In genomic region chr1:208243851-208244583, GRCh38 we compare ENCODE assay signal across 8 cellular contexts. TPM values are rescaled to one million over a fixed set of nuclear protein-coding genes. Genes with fewer than 3 reads are reported as not detected.
A peak's percentile ranks its signal among the peaks of the same experiment; 100 is the strongest.
DNase-seq lines count a peak whose midpoint lies in the region; ATAC-seq and TF ChIP-seq lines count a peak whose summit lies in the region.

A gene with protein sequence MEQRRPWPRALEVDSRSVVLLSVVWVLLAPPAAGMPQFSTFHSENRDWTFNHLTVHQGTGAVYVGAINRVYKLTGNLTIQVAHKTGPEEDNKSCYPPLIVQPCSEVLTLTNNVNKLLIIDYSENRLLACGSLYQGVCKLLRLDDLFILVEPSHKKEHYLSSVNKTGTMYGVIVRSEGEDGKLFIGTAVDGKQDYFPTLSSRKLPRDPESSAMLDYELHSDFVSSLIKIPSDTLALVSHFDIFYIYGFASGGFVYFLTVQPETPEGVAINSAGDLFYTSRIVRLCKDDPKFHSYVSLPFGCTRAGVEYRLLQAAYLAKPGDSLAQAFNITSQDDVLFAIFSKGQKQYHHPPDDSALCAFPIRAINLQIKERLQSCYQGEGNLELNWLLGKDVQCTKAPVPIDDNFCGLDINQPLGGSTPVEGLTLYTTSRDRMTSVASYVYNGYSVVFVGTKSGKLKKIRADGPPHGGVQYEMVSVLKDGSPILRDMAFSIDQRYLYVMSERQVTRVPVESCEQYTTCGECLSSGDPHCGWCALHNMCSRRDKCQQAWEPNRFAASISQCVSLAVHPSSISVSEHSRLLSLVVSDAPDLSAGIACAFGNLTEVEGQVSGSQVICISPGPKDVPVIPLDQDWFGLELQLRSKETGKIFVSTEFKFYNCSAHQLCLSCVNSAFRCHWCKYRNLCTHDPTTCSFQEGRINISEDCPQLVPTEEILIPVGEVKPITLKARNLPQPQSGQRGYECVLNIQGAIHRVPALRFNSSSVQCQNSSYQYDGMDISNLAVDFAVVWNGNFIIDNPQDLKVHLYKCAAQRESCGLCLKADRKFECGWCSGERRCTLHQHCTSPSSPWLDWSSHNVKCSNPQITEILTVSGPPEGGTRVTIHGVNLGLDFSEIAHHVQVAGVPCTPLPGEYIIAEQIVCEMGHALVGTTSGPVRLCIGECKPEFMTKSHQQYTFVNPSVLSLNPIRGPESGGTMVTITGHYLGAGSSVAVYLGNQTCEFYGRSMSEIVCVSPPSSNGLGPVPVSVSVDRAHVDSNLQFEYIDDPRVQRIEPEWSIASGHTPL (N-terminal part only) (minus strand): TSS chr1:208244384. CDS start chr1:208217922, 26,462 bp downstream.

- peak; percentile 91 for ATAC-seq in DND-41 (ENCODE audit: insufficient read depth, low read depth)
- ATAC-seq in HG03432 (IDR thresholded peaks at IDR 0.05; ENCODE audit: unreplicated experiment): peak; percentile 59
- ATAC-seq in effector memory CD8-positive, alpha-beta T cell (replicated peaks): peak; percentile 78
- no peak for ATAC-seq in GM19023 (IDR thresholded peaks at IDR 0.05; ENCODE audit: unreplicated experiment)

- peak within 1 kb of the TSS; percentile 16 to 65; a peak in 3 of 4 replicates for H3K4me3 ChIP-seq in DND-41 (ENCODE audit: low read depth in 1 of 2, low read length in 2 of 2)

- peak within 1 kb of the TSS; percentile 90 to 92 for H3K4me3 Mint-ChIP-seq in effector memory CD8-positive, alpha-beta T cell

- H3K4me2 ChIP-seq in DND-41 (ENCODE audit: insufficient read depth, low read length): peak within 1 kb of the TSS; percentile 98

- H3K4me1 Mint-ChIP-seq in effector memory CD8-positive, alpha-beta T cell (ENCODE audit: low read depth in 2 of 2): peaks cover 13 to 18% of the 10 kb centered on the region in 2 donors

- no peaks in the 10 kb centered on the region for H3K9me3 ChIP-seq in DND-41 (ENCODE audit: insufficient read depth, low read length, severe bottlenecking)

- peaks cover 90% of the 10 kb centered on the region for H3K27me3 ChIP-seq in DND-41 (ENCODE audit: insufficient read depth, low read length, poor library complexity)

- peak within 1 kb of the TSS; percentile 49; the same call in 1 of the 2 replicates for H3K9ac ChIP-seq in DND-41 (ENCODE audit: low read depth, low read length)

- no peak within 1 kb of the TSS for H3K27ac ChIP-seq in DND-41 (ENCODE audit: low read length)

- peak within 1 kb of the TSS; percentile 71 for H2AFZ ChIP-seq in DND-41 (ENCODE audit: low read depth, low read length)

- H3K36me3 ChIP-seq in DND-41 (ENCODE audit: insufficient read depth, low read length): no peaks in the 10 kb centered on the region

- DNase-seq in DND-41 (peak; percentile 74), NCI-H82 treated with DMSO at 0.1 percent for 48 hours (lab: John Stamatoyannopoulos, UW; ENCODE audit: unreplicated experiment) (peak; percentile 24), lung microvascular endothelial cell (ENCODE audit: low read depth in 2 of 2) (peak; percentile 80 to 82)
- peak; percentile 28 to 49 for DNase-seq in activated CD8-positive, alpha-beta memory T cell treated with anti-CD3 and anti-CD28 coated beads for 4 hours (ENCODE audit: low read depth in 2 of 2)
- DNase-seq in effector memory CD8-positive, alpha-beta T cell: peak; percentile 58 to 59 (median 58)
- peak; percentile 29 for DNase-seq in stimulated activated CD8-positive, alpha-beta memory T cell treated with anti-CD3 and anti-CD28 coated beads, Interleukin-15, amount 100 ng/mL, for 1 hour (ENCODE audit: low read depth)

- H4K20me1 ChIP-seq in DND-41 (ENCODE audit: insufficient read depth, low read length): peaks cover 14% of the 10 kb centered on the region; the same call in 1 of the 2 replicates

- no peaks in the 10 kb centered on the region for H3K36me3 Mint-ChIP-seq in effector memory CD8-positive, alpha-beta T cell (ENCODE audit: insufficient read depth)

- peaks cover 24% of the 10 kb centered on the region for H3K4me1 ChIP-seq in DND-41 (ENCODE audit: insufficient read depth, low read length)

- peak within 1 kb of the TSS; percentile 85 to 89 for H3K27ac Mint-ChIP-seq in effector memory CD8-positive, alpha-beta T cell

- TF ChIP-seq CTCF in DND-41 (IDR thresholded peaks at IDR 0.05; ENCODE audit: borderline replicate concordance, extremely low read depth, low read length, poor library complexity, severe bottlenecking): no peak

- H3K9me3 Mint-ChIP-seq in effector memory CD8-positive, alpha-beta T cell: no peaks in the 10 kb centered on the region

- H3K79me2 ChIP-seq in DND-41 (ENCODE audit: insufficient read depth, low read length): no peaks in the 10 kb centered on the region

- H3K27me3 Mint-ChIP-seq in effector memory CD8-positive, alpha-beta T cell: peaks cover 24 to 41% of the 10 kb centered on the region in 2 donors

RNA-seq across cellular contexts. Expression of the gene that starts here (rescaled TPM):
- total RNA-seq in lung microvascular endothelial cell: 42.7 and 46.4 TPM in 2 replicates

Comparison
In these comparisons a context has a peak if more than half of its experiments do, and no peak if none do; other contexts are left out.
1. DNase-seq: peak in every context shown above with its lines; median percentile 81 in lung microvascular endothelial cell; 74 in DND-41; 58 in effector memory CD8-positive, alpha-beta T cell; 38 in activated CD8-positive, alpha-beta memory T cell treated with anti-CD3 and anti-CD28 coated beads for 4 hours; 29 in stimulated activated CD8-positive, alpha-beta memory T cell treated with anti-CD3 and anti-CD28 coated beads, Interleukin-15, amount 100 ng/mL, for 1 hour; 24 in NCI-H82 treated with DMSO at 0.1 percent for 48 hours.